ENCODE assay signal across 8 cellular contexts in the genomic region with DNA sequence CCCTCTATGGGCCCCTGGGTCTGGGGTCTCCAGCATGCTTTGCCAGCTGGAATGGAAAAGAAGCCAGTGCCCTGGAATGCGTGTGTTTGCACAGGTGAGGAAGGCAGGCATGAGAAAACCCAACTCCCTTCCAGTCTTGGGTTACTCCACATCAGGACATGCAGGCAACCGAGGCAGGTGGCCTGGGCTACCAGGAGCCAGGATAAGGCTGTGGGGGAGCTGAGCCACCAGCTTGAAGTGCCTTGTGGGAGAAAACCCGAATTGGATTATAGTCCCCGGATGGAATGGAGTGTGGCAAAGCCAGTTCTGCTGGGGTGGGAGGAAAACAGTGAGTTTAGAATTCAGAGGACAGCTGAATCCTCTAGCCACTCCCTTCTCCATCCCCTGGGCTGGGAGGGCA. TPM values are rescaled to one million over a fixed set of nuclear protein-coding genes. Genes with fewer than 3 reads are reported as not detected.
DNase-seq lines count a peak whose midpoint lies in the region; ATAC-seq and TF ChIP-seq lines count a peak whose summit lies in the region.

No MANE protein-coding gene starts in this region.

- peaks cover 23% of the 10 kb centered on the region for H3K4me1 ChIP-seq in iPS DF 6.9 (ENCODE audit: control insufficient read depth, insufficient read depth, low read length)

- no peaks in the 10 kb centered on the region for H3K36me3 Mint-ChIP-seq in T-cell

- peak overlapping the region; percentile 83 for H3K27ac ChIP-seq in WERI-Rb-1
- no peak overlapping the region for H3K27ac ChIP-seq in iPS DF 6.9 (ENCODE audit: low read length)

- no peak for ATAC-seq in T-cell (replicated peaks in 1 of 4)
- ATAC-seq in omental fat pad (ENCODE audit: low FRiP score): no peak

- peaks cover 68 to 90% of the 10 kb centered on the region in 2 donors for H3K27me3 Mint-ChIP-seq in T-cell

- H3K36me3 ChIP-seq in WERI-Rb-1: no peaks in the 10 kb centered on the region
- no peaks in the 10 kb centered on the region for H3K36me3 ChIP-seq in iPS DF 6.9 (ENCODE audit: control insufficient read depth, insufficient read depth, low read length)

- CTCF ChIA-PET in T-cell (lab: Charles Lee): no interaction called here

- POLR2A ChIA-PET in T-cell (lab: Charles Lee): interaction anchor here in 1 of 2 donors (0.6 kb wide), 1 partner anchor 949 kb away, joined by 13 read pairs; no protein-coding TSS in a partner anchor

- TF ChIP-seq CTCF in WERI-Rb-1 (IDR thresholded peaks at IDR 0.05; ENCODE audit: low read depth, low read length): no peak
- no peak for TF ChIP-seq CTCF in omental fat pad (IDR thresholded peaks at IDR 0.05)

- no peak overlapping the region for H3K27ac Mint-ChIP-seq in T-cell

- peak; percentile 35 for DNase-seq in stimulated activated CD4-positive, alpha-beta T cell treated with anti-CD3 and anti-CD28 coated beads, Interleukin-15, amount 100 ng/mL, for 24 hours
- DNase-seq in stimulated activated CD4-positive, alpha-beta T cell treated with anti-CD3 and anti-CD28 coated beads, Interleukin-4, amount 100 ng/mL, for 4 hours: no peak
- DNase-seq in NCI-H2081 treated with DMSO at 0.1 percent for 48 hours (lab: John Stamatoyannopoulos, UW) (peak; percentile 80), WERI-Rb-1 (peak; percentile 95), iPS DF 6.9 (ENCODE audit: low read depth, low spot score) (peak; percentile 97), T-cell (no peak), omental fat pad (ENCODE audit: low spot score) (no peak), GM03348 (ENCODE audit: low spot score) (no peak)

- H3K4me1 Mint-ChIP-seq in T-cell: peaks cover 3 to 7% (median 5%) of the 10 kb centered on the region in 3 donors

- H3K9me3 ChIP-seq in WERI-Rb-1 (ENCODE audit: severe bottlenecking) (no peaks in the 10 kb centered on the region), iPS DF 6.9 (ENCODE audit: control insufficient read depth, insufficient read depth, low read length) (no peaks in the 10 kb centered on the region)

- no peaks in the 10 kb centered on the region for H3K9me3 Mint-ChIP-seq in T-cell

- H3K4me3 ChIP-seq in WERI-Rb-1 (ENCODE audit: low read depth, low read length) (no peak overlapping the region), iPS DF 6.9 (ENCODE audit: low read length) (no peak overlapping the region)

- H3K27me3 ChIP-seq in WERI-Rb-1 (ENCODE audit: insufficient read depth, low read depth, severe bottlenecking) (no peaks in the 10 kb centered on the region), iPS DF 6.9 (ENCODE audit: control insufficient read depth, insufficient read depth, low read length) (no peaks in the 10 kb centered on the region; the same call in 1 of the 2 replicates)

- H3K4me3 Mint-ChIP-seq in T-cell: no peak overlapping the region

- WGBS in iPS DF 6.9 (ENCODE audit: insufficient coverage, insufficient read length): no CpG with 5 or more reads among the region's 4 CpGs

RNA-seq across cellular contexts. Expression of gene SRCIN1, which starts 7.2 kb away (rescaled TPM):
- total RNA-seq in T-cell (under 1 TPM in 4 of 5 donors, not detected in 1; 0.13 to 0.85 (median 0.28) TPM), omental fat pad (1 to 10 TPM; 1.2 to 5.6 (median 2.7) TPM)

Comparison
In these comparisons a context has a peak if more than half of its experiments do, and no peak if none do; other contexts are left out.
1. DNase-seq: peak in stimulated activated CD4-positive, alpha-beta T cell treated with anti-CD3 and anti-CD28 coated beads, Interleukin-15, amount 100 ng/mL, for 24 hours (single experiment), NCI-H2081 treated with DMSO at 0.1 percent for 48 hours (single experiment), WERI-Rb-1 (single experiment) and iPS DF 6.9 (single experiment); none in stimulated activated CD4-positive, alpha-beta T cell treated with anti-CD3 and anti-CD28 coated beads, Interleukin-4, amount 100 ng/mL, for 4 hours (0 of 2), T-cell (0 of 34), omental fat pad (single experiment) and GM03348 (single experiment).